In the genomic region with DNA sequence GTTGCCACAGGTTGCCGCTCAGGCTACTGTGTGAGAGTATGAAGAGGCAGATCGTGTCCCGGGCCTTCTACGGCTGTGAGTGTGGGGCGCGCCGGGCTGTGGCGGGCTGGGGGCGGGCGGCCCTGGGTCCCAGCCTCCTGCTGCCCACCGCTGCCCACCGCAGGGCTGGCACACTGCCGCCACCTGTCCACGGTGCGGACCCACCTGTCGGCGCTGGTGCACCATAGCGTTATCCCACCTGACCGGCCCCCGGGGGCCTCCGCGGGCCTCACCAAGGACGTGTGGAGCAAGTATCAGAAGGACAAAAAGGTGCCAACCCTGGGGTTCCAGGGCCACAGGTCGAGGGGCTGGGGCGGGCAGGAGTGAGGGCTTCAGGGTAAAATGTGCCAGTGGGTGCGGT, we compare ENCODE assay signal across 25 cellular contexts. TPM values are rescaled to one million over a fixed set of nuclear protein-coding genes. Genes with fewer than 3 reads are reported as not detected.
DNase-seq lines count a peak whose midpoint lies in the region; ATAC-seq, FAIRE-seq and TF ChIP-seq lines count a peak whose summit lies in the region.
"Had no signal": no experiment of that assay in that cellular context is flagged by ENCODE, and none has a peak within 500 bp of the region (broad histone marks: within the 10 kb centered on the region; RNA-seq: fewer than 3 reads in every experiment).

No MANE protein-coding gene starts in this region.

- peak overlapping the region in 1 of 2 donors; percentile 54 for H3K27ac Mint-ChIP-seq in stimulated activated naive CD8-positive, alpha-beta T cell treated with anti-CD3 and anti-CD28 coated beads, Interleukin-15, amount 100 ng/mL, for 72 hours
- H3K27ac Mint-ChIP-seq in stimulated activated memory B cell treated with anti-CD40 and anti-IgM and Interleukin-4, amounts not matched to agents 10 μg/mL and 1 μg/mL and 100 μg/mL, for 72 hours = no peak overlapping the region
- H3K27ac Mint-ChIP-seq: CD4-positive, alpha-beta T cell; CD8-positive, alpha-beta memory T cell; GM23338; HFFc6 had no signal

- intact Hi-C loops in kidney (cut with DNase I) = no loop called here
- intact Hi-C loops in posterior cingulate gyrus (cut with DNase I) = no loop called here

- no peak for DNase-seq in stimulated activated naive CD8-positive, alpha-beta T cell treated with anti-CD3 and anti-CD28 coated beads, Interleukin-15, amount 100 ng/mL, for 72 hours
- DNase-seq in stimulated activated naive CD8-positive, alpha-beta T cell treated with anti-CD3 and anti-CD28 coated beads, Interleukin-15, Interleukin-2, amounts not matched to agents 100 U/mL and 50 U/mL, for 24 hours = no peak
- DNase-seq in kidney (peak; percentile 68), SW480 (ENCODE audit: low spot score) (no peak), posterior cingulate gyrus (no peak)
- DNase-seq: 8988T; ACHN; AML-193; BE2C; Calu3; CD4-positive, alpha-beta T cell; CD8-positive, alpha-beta memory T cell; DMS53; DMS79 treated with DMSO at 0.1 percent for 48 hours; GF-D8; HFFc6 had no signal

- FAIRE-seq in kidney (lab: Jason Lieb, UNC) = no peak
- FAIRE-seq: A549, GM12891, GM18507, H54 had no signal

- H3K4me1 ChIP-seq in kidney (ENCODE audit: control insufficient read depth in 1 of 2, insufficient read depth in 1 of 2, low read depth in 1 of 2, low read length in 2 of 2) = no peaks in the 10 kb centered on the region
- H3K4me1 ChIP-seq: A549, BE2C, HAP-1 had no signal

- no peak overlapping the region for H3K9ac ChIP-seq in kidney (ENCODE audit: low read length in 2 of 2)

- peaks cover 13 to 16% of the 10 kb centered on the region in 2 donors for H3K36me3 ChIP-seq in kidney (ENCODE audit: control insufficient read depth in 1 of 2, insufficient read depth in 2 of 2, low read length in 2 of 2)
- H3K36me3 ChIP-seq: BE2C had no signal

- H3K9me3 Mint-ChIP-seq in stimulated activated naive CD8-positive, alpha-beta T cell treated with anti-CD3 and anti-CD28 coated beads, Interleukin-15, amount 100 ng/mL, for 72 hours = no peaks in the 10 kb centered on the region
- no peaks in the 10 kb centered on the region for H3K9me3 Mint-ChIP-seq in stimulated activated memory B cell treated with anti-CD40 and anti-IgM and Interleukin-4, amounts not matched to agents 10 μg/mL and 1 μg/mL and 100 μg/mL, for 72 hours
- H3K9me3 Mint-ChIP-seq: CD14-positive monocyte; CD4-positive, alpha-beta T cell; CD8-positive, alpha-beta memory T cell; GM23338; HFFc6 had no signal

- no peaks in the 10 kb centered on the region for H3K4me1 Mint-ChIP-seq in stimulated activated naive CD8-positive, alpha-beta T cell treated with anti-CD3 and anti-CD28 coated beads, Interleukin-15, amount 100 ng/mL, for 72 hours
- no peaks in the 10 kb centered on the region for H3K4me1 Mint-ChIP-seq in stimulated activated memory B cell treated with anti-CD40 and anti-IgM and Interleukin-4, amounts not matched to agents 10 μg/mL and 1 μg/mL and 100 μg/mL, for 72 hours
- H3K4me1 Mint-ChIP-seq: CD8-positive, alpha-beta memory T cell had no signal

- no peak for TF ChIP-seq CTCF in kidney (IDR thresholded peaks at IDR 0.05; ENCODE audit: borderline replicate concordance, extremely low read depth, insufficient read depth)

- peaks cover 30% of the 10 kb centered on the region for H3K36me3 Mint-ChIP-seq in stimulated activated memory B cell treated with anti-CD40 and anti-IgM and Interleukin-4, amounts not matched to agents 10 μg/mL and 1 μg/mL and 100 μg/mL, for 72 hours

- no peak overlapping the region for H3K27ac ChIP-seq in kidney (ENCODE audit: low read depth in 2 of 2, low read length in 2 of 2)
- H3K27ac ChIP-seq: A549 had no signal

- H3K27me3 Mint-ChIP-seq in stimulated activated naive CD8-positive, alpha-beta T cell treated with anti-CD3 and anti-CD28 coated beads, Interleukin-15, amount 100 ng/mL, for 72 hours = no peaks in the 10 kb centered on the region
- H3K27me3 Mint-ChIP-seq in stimulated activated memory B cell treated with anti-CD40 and anti-IgM and Interleukin-4, amounts not matched to agents 10 μg/mL and 1 μg/mL and 100 μg/mL, for 72 hours = no peaks in the 10 kb centered on the region
- H3K27me3 Mint-ChIP-seq: CD4-positive, alpha-beta T cell; CD8-positive, alpha-beta memory T cell had no signal

- H3K4me3 Mint-ChIP-seq in stimulated activated naive CD8-positive, alpha-beta T cell treated with anti-CD3 and anti-CD28 coated beads, Interleukin-15, amount 100 ng/mL, for 72 hours = no peak overlapping the region
- H3K4me3 Mint-ChIP-seq in stimulated activated memory B cell treated with anti-CD40 and anti-IgM and Interleukin-4, amounts not matched to agents 10 μg/mL and 1 μg/mL and 100 μg/mL, for 72 hours = no peak overlapping the region
- H3K4me3 Mint-ChIP-seq: CD14-positive monocyte; CD4-positive, alpha-beta T cell; CD8-positive, alpha-beta memory T cell; GM23338; HFFc6 had no signal

- no peak overlapping the region for H3K4me3 ChIP-seq in kidney (ENCODE audit: low read length in 2 of 2)
- H3K4me3 ChIP-seq: A549; BLaER1 treated with 17β-estradiol and CSF1 and Interleukin-3, amounts not matched to agents 10 nM and 100 nM; GM23338; HAP-1 had no signal

- ATAC-seq in stimulated activated naive CD8-positive, alpha-beta T cell treated with anti-CD3 and anti-CD28 coated beads, Interleukin-15, amount 100 ng/mL, for 72 hours = peak; percentile 44
- no peak for ATAC-seq in stimulated activated naive CD8-positive, alpha-beta T cell treated with anti-CD3 and anti-CD28 coated beads, Interleukin-15, Interleukin-2, amounts not matched to agents 100 U/mL and 50 U/mL, for 24 hours
- peak; percentile 34 for ATAC-seq in stimulated activated memory B cell treated with anti-CD40 and anti-IgM and Interleukin-4, amounts not matched to agents 10 μg/mL and 1 μg/mL and 100 μg/mL, for 72 hours
- ATAC-seq: A549, GM23338 had no signal

- H3K9me3 ChIP-seq in kidney (ENCODE audit: control insufficient read depth in 1 of 2, low read length in 2 of 2) = no peaks in the 10 kb centered on the region
- H3K9me3 ChIP-seq: A549; BE2C; BLaER1 treated with 17β-estradiol and CSF1 and Interleukin-3, amounts not matched to agents 10 nM and 100 nM; HAP-1 had no signal

RNA-seq across cellular contexts. Expression of gene MNT, which starts 28.7 kb away (rescaled TPM):
- total RNA-seq in kidney = 39.8 TPM
- 3.7 TPM for polyA plus RNA-seq in kidney (ENCODE audit: insufficient read depth, low read depth, low replicate concordance)

RNA-seq across cellular contexts. Expression of gene SGSM2, which starts 34.9 kb away (rescaled TPM):
- 58.0 TPM for total RNA-seq in kidney
- 33.7 TPM for polyA plus RNA-seq in kidney (ENCODE audit: insufficient read depth, low read depth, low replicate concordance)

RNA-seq across cellular contexts. Expression of gene TSR1, which starts 35.9 kb away (rescaled TPM):
- 24.4 TPM for total RNA-seq in kidney
- polyA plus RNA-seq in kidney (ENCODE audit: insufficient read depth, low read depth, low replicate concordance) = 9.1 TPM
